15 cellular contexts compared by ENCODE assay signal in the genomic region with DNA sequence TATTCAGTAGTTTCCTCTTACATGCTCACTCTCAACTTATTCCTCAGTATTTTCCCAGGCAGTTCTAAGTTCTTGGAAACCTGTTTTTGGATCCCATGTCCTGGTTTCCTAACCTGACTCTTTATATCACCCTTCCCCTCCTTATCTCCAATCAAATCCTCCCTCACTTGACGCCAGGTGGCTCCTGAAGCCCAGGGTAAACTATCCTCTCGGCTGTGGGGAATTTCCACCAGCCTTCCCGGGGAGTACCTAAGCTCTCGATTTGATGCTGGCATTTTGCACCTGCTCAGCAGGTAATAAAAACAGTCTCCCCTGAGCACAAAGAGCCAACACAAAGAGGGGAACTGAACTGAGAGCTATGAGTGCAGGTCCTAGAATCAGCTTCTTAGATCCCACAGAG.
DNase-seq lines count a peak whose midpoint lies in the region; ATAC-seq, FAIRE-seq and TF ChIP-seq lines count a peak whose summit lies in the region.
"Had no signal": no experiment of that assay in that cellular context is flagged by ENCODE, and none has a peak within 500 bp of the region (broad histone marks: within the 10 kb centered on the region; RNA-seq: fewer than 3 reads in every experiment).

No MANE protein-coding gene starts in this region.

- peak overlapping the region; percentile 7 for H3K4me2 ChIP-seq in keratinocyte (ENCODE audit: control insufficient read depth, extremely low read depth, insufficient read depth, low read depth, low read length)

- no peak overlapping the region for H2AFZ ChIP-seq in keratinocyte (ENCODE audit: control insufficient read depth, low read length)

- peak; percentile 23 for FAIRE-seq in keratinocyte (lab: Jason Lieb, UNC)

- no peak overlapping the region for H3K4me3 ChIP-seq in RWPE2 (ENCODE audit: severe bottlenecking)
- H3K4me3 ChIP-seq in keratinocyte (ENCODE audit: control insufficient read depth in 2 of 3, extremely low read depth in 1 of 3, insufficient read depth in 2 of 3, low read depth in 1 of 3, low read length in 3 of 3): no peak overlapping the region
- H3K4me3 ChIP-seq: coronary artery, gastrocnemius medialis, SK-N-MC had no signal

- peak; percentile 87 for DNase-seq in NCI-H146 (lab: John Stamatoyannopoulos, UW)
- DNase-seq in RWPE2 (ENCODE audit: low spot score): no peak
- no peak for DNase-seq in keratinocyte (ENCODE audit: low read depth, low spot score)
- no peak for DNase-seq in NCI-H446 treated with DMSO at 0.1 percent for 48 hours (lab: John Stamatoyannopoulos, UW)
- DNase-seq in substantia nigra (lab: John Stamatoyannopoulos, UW): no peak
- DNase-seq: activated CD4-positive, alpha-beta T cell treated with anti-CD3 and anti-CD28 coated beads for 36 hours; activated naive CD4-positive, alpha-beta T cell treated with Interleukin-2 at 50 U/mL for 16 hours; gastrocnemius medialis; NCI-H226; stimulated activated CD4-positive, alpha-beta T cell treated with anti-CD3 and anti-CD28 coated beads, Interleukin-4, amount 100 ng/mL, for 4 hours had no signal

- 0 out of 3 replicates have a peak, but pooled peaks have one; percentile 29 for ATAC-seq in RWPE2 (ENCODE audit: low read depth)
- no peak for ATAC-seq in GM21786 (IDR thresholded peaks at IDR 0.05; ENCODE audit: unreplicated experiment)
- ATAC-seq in GM19467 (IDR thresholded peaks at IDR 0.05; ENCODE audit: unreplicated experiment): no peak
- ATAC-seq: activated CD4-positive, alpha-beta T cell treated with anti-CD3 and anti-CD28 coated beads for 36 hours; gastrocnemius medialis had no signal

- H3K9me1 ChIP-seq in keratinocyte (ENCODE audit: control insufficient read depth, extremely low read depth, insufficient read depth, low read length): no peaks in the 10 kb centered on the region

- TF ChIP-seq CTCF in 22Rv1 (IDR thresholded peaks at IDR 0.05) (peak; percentile 32), RWPE2 (IDR thresholded peaks at IDR 0.05; ENCODE audit: poor library complexity, severe bottlenecking) (peak; percentile 28), keratinocyte (optimal IDR thresholded peaks at IDR 0.05 in 1 of 3, IDR thresholded peaks at IDR 0.05 in 1 of 3, conservative IDR thresholded peaks at IDR 0.05 in 1 of 3; ENCODE audit: extremely low read depth in 1 of 3, insufficient read depth in 2 of 3, low read length in 3 of 3) (peak; percentile 50 to 71 (median 63))

- no peak overlapping the region for H3K27ac ChIP-seq in 22Rv1
- H3K27ac ChIP-seq in RWPE2 (ENCODE audit: poor library complexity, severe bottlenecking): no peak overlapping the region
- H3K27ac ChIP-seq in keratinocyte (ENCODE audit: control insufficient read depth, insufficient read depth, low read length): no peak overlapping the region
- no peak overlapping the region for H3K27ac ChIP-seq in substantia nigra (ENCODE audit: low read depth, low read length, poor library complexity, severe bottlenecking)
- H3K27ac ChIP-seq: coronary artery, gastrocnemius medialis, SK-N-MC had no signal

- dilution Hi-C loops in keratinocyte (cut with MboI; ENCODE audit: extremely low pct_ligation_motif_present, low sequenced_read_pairs): no loop called here

- H4K20me1 ChIP-seq in keratinocyte (ENCODE audit: control insufficient read depth, extremely low read depth, insufficient read depth, low read length): no peaks in the 10 kb centered on the region

- no peaks in the 10 kb centered on the region for H3K79me2 ChIP-seq in keratinocyte (ENCODE audit: control insufficient read depth, insufficient read depth, low read length)

- H3K9me3 ChIP-seq in RWPE2 (ENCODE audit: severe bottlenecking) (no peaks in the 10 kb centered on the region), keratinocyte (ENCODE audit: control insufficient read depth, low read depth, low read length) (peaks cover 2% of the 10 kb centered on the region)
- H3K9me3 ChIP-seq: gastrocnemius medialis had no signal

- H3K4me1 ChIP-seq in RWPE2 (ENCODE audit: insufficient read depth, poor library complexity, severe bottlenecking) (no peaks in the 10 kb centered on the region), keratinocyte (ENCODE audit: control insufficient read depth, extremely low read depth, insufficient read depth, low read length) (peaks cover 3% of the 10 kb centered on the region)
- H3K4me1 ChIP-seq: gastrocnemius medialis had no signal

- H3K27me3 ChIP-seq in RWPE2 (ENCODE audit: insufficient read depth, poor library complexity, severe bottlenecking) (no peaks in the 10 kb centered on the region), keratinocyte (ENCODE audit: control insufficient read depth, extremely low read depth, insufficient read depth, low read length) (no peaks in the 10 kb centered on the region)
- H3K27me3 ChIP-seq: gastrocnemius medialis had no signal

- no peak overlapping the region for H3K9ac ChIP-seq in keratinocyte (ENCODE audit: control insufficient read depth, extremely low read depth, insufficient read depth, low read length)

- no peaks in the 10 kb centered on the region for H3K36me3 ChIP-seq in RWPE2 (ENCODE audit: low read depth)
- no peaks in the 10 kb centered on the region for H3K36me3 ChIP-seq in keratinocyte (ENCODE audit: control insufficient read depth in 2 of 2, extremely low read depth in 1 of 2, insufficient read depth in 2 of 2, low read length in 2 of 2)
- H3K36me3 ChIP-seq: gastrocnemius medialis had no signal
